1 cellular context compared by ENCODE assay signal in the genomic region with DNA sequence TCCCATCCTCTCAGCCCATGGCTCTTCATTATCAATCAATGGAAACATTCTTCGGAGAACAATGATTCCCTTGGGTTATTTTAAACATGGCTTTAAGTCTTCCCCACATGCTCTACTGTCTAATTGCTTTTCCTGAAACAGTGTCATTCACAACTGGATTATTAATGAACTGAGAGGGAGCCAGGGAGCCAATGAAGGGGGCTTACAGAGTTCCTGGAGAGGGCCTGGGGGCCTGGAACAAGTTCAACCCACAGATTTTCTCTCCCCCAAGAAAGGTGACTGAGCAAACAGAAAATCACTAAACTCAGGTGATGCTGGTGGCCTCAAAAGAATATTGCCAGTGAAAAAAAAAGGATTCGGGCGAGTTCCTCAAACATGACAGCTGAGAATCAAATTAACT.
TF ChIP-seq lines count a peak whose summit lies in the region.

No MANE protein-coding gene starts in this region.

TF ChIP-seq in endothelial cell of umbilical vein, 7 proteins besides CTCF, POLR2A, EP300 and RAD21:
- no peak for TF ChIP-seq EZH2 (IDR thresholded peaks at IDR 0.05; ENCODE audit: borderline replicate concordance, low read depth, low read length, severe bottlenecking)
- no peak for TF ChIP-seq GATA2 (IDR thresholded peaks at IDR 0.05; ENCODE audit: insufficient read depth, insufficient read length, low read depth, low read length)
